8 cellular contexts compared by ENCODE assay signal in genomic region chr3:114519415-114519814, GRCh38.
DNase-seq lines count a peak whose midpoint lies in the region; ATAC-seq and TF ChIP-seq lines count a peak whose summit lies in the region.

No MANE protein-coding gene starts in this region.

- H3K27me3 ChIP-seq in ascending aorta = no peaks in the 10 kb centered on the region
- no peaks in the 10 kb centered on the region for H3K27me3 ChIP-seq in tibial artery
- no peaks in the 10 kb centered on the region for H3K27me3 ChIP-seq in uterus

- H3K9me3 ChIP-seq in ascending aorta (no peaks in the 10 kb centered on the region), tibial artery (no peaks in the 10 kb centered on the region), uterus (no peaks in the 10 kb centered on the region)

- TF ChIP-seq POLR2A in uterus (IDR thresholded peaks at IDR 0.05) = no peak

- no peaks in the 10 kb centered on the region for H3K36me3 ChIP-seq in ascending aorta
- no peaks in the 10 kb centered on the region for H3K36me3 ChIP-seq in tibial artery
- no peaks in the 10 kb centered on the region for H3K36me3 ChIP-seq in uterus

- H3K36me3 Mint-ChIP-seq in natural killer cell = no peaks in the 10 kb centered on the region
- no peaks in the 10 kb centered on the region for H3K36me3 Mint-ChIP-seq in natural killer cell treated with Interleukin-12 subunit alpha and Interleukin-12 subunit beta and Interleukin-15 and Interleukin-18, amount 100 ng/mL, for 72 hours

- no peak for TF ChIP-seq CTCF in natural killer cell (IDR thresholded peaks at IDR 0.05)
- TF ChIP-seq CTCF in epithelial cell of proximal tubule (conservative IDR thresholded peaks at IDR 0.05; ENCODE audit: low read depth, low read length) = no peak
- no peak for TF ChIP-seq CTCF in ascending aorta (IDR thresholded peaks at IDR 0.05)
- no peak for TF ChIP-seq CTCF in tibial artery (IDR thresholded peaks at IDR 0.05)
- TF ChIP-seq CTCF in uterus (IDR thresholded peaks at IDR 0.05) = no peak

- DNase-seq in natural killer cell (no peak), HT-29 (ENCODE audit: low spot score) (peak; percentile 55), epithelial cell of proximal tubule (ENCODE audit: low read depth) (peak; percentile 51), pons (ENCODE audit: low spot score) (peak; percentile 27), ascending aorta (ENCODE audit: low spot score in 2 of 2) (no peak), tibial artery (no peak), uterus (no peak)
- no peak for DNase-seq in natural killer cell treated with Interleukin-12 subunit alpha and Interleukin-12 subunit beta and Interleukin-15 and Interleukin-18, amount 100 ng/mL, for 72 hours (ENCODE audit: low spot score)

- H3K4me3 Mint-ChIP-seq in natural killer cell = no peak overlapping the region
- H3K4me3 Mint-ChIP-seq in natural killer cell treated with Interleukin-12 subunit alpha and Interleukin-12 subunit beta and Interleukin-15 and Interleukin-18, amount 100 ng/mL, for 72 hours = no peak overlapping the region

- H3K4me1 ChIP-seq in ascending aorta = no peaks in the 10 kb centered on the region
- peaks cover 0 to 18% (median 3%) of the 10 kb centered on the region in 4 donors for H3K4me1 ChIP-seq in tibial artery
- no peaks in the 10 kb centered on the region for H3K4me1 ChIP-seq in uterus

- no peaks in the 10 kb centered on the region for H3K27me3 Mint-ChIP-seq in natural killer cell (ENCODE audit: low read depth in 2 of 2)
- no peaks in the 10 kb centered on the region for H3K27me3 Mint-ChIP-seq in natural killer cell treated with Interleukin-12 subunit alpha and Interleukin-12 subunit beta and Interleukin-15 and Interleukin-18, amount 100 ng/mL, for 72 hours

- no peaks in the 10 kb centered on the region for H3K4me1 Mint-ChIP-seq in natural killer cell
- H3K4me1 Mint-ChIP-seq in natural killer cell treated with Interleukin-12 subunit alpha and Interleukin-12 subunit beta and Interleukin-15 and Interleukin-18, amount 100 ng/mL, for 72 hours (ENCODE audit: low read depth in 2 of 2) = no peaks in the 10 kb centered on the region

- H3K27ac ChIP-seq in ascending aorta (no peak overlapping the region), tibial artery (no peak overlapping the region), uterus (no peak overlapping the region)

- H3K4me3 ChIP-seq in epithelial cell of proximal tubule (ENCODE audit: low read depth, low read length) (no peak overlapping the region), ascending aorta (no peak overlapping the region), tibial artery (no peak overlapping the region), uterus (no peak overlapping the region)

- intact Hi-C loops in natural killer cell (cut with micrococcal nuclease) = no loop called here
- intact Hi-C loops in ascending aorta (cut with DNase I) = no loop called here
- intact Hi-C loops in tibial artery (cut with DNase I; ENCODE audit: low total_unique reads) = no loop called here
- intact Hi-C loops in uterus (cut with DNase I; ENCODE audit: low total_unique reads) = no loop called here

- H3K27ac Mint-ChIP-seq in natural killer cell = no peak overlapping the region
- no peak overlapping the region for H3K27ac Mint-ChIP-seq in natural killer cell treated with Interleukin-12 subunit alpha and Interleukin-12 subunit beta and Interleukin-15 and Interleukin-18, amount 100 ng/mL, for 72 hours

- H3K9me3 Mint-ChIP-seq in natural killer cell = no peaks in the 10 kb centered on the region
- H3K9me3 Mint-ChIP-seq in natural killer cell treated with Interleukin-12 subunit alpha and Interleukin-12 subunit beta and Interleukin-15 and Interleukin-18, amount 100 ng/mL, for 72 hours = no peaks in the 10 kb centered on the region

- peak; percentile 30 to 50 (median 36) for ATAC-seq in natural killer cell
- ATAC-seq in natural killer cell treated with Interleukin-12 subunit alpha and Interleukin-12 subunit beta and Interleukin-15 and Interleukin-18, amount 100 ng/mL, for 72 hours = no peak

Comparison
In these comparisons a context has a peak if more than half of its experiments do, and no peak if none do; other contexts are left out.
1. ATAC-seq: peak in natural killer cell (3 of 3); none in natural killer cell treated with Interleukin-12 subunit alpha and Interleukin-12 subunit beta and Interleukin-15 and Interleukin-18, amount 100 ng/mL, for 72 hours (0 of 2).
2. DNase-seq: peak in HT-29 (single experiment), epithelial cell of proximal tubule (single experiment) and pons (single experiment); none in natural killer cell (single experiment), natural killer cell treated with Interleukin-12 subunit alpha and Interleukin-12 subunit beta and Interleukin-15 and Interleukin-18, amount 100 ng/mL, for 72 hours (single experiment), ascending aorta (0 of 2), tibial artery (0 of 2) and uterus (0 of 2).